ENCODE assay signal across 16 cellular contexts in genomic region chr1:214422137-214422671, GRCh38.
DNase-seq lines count a peak whose midpoint lies in the region; ATAC-seq and TF ChIP-seq lines count a peak whose summit lies in the region.
"Had no signal": no experiment of that assay in that cellular context is flagged by ENCODE, and none has a peak within 500 bp of the region (broad histone marks: within the 10 kb centered on the region; RNA-seq: fewer than 3 reads in every experiment).

No MANE protein-coding gene starts in this region.

- H3K36me3 ChIP-seq in IMR-90 (ENCODE audit: control insufficient read depth, insufficient read depth, low read length) (no peaks in the 10 kb centered on the region), brain microvascular endothelial cell (replicated peaks) (no peaks in the 10 kb centered on the region)
- H3K36me3 ChIP-seq: BE2C, uterus had no signal

- H3K4me2 ChIP-seq in IMR-90 (ENCODE audit: low read depth, low read length): peak overlapping the region; percentile 2; the same call in 1 of the 2 replicates

- H3K9me3 Mint-ChIP-seq in CD14-positive monocyte: peaks cover 0 to 3% (median 0%) of the 10 kb centered on the region in 7 donors

- no peak overlapping the region for H4K5ac ChIP-seq in IMR-90 (ENCODE audit: low read depth, low read length)

- 0 out of 3 replicates have a peak overlapping the region, but pooled peaks have one; percentile 19 for H2BK15ac ChIP-seq in IMR-90 (ENCODE audit: low read depth, low read length)

- no peaks in the 10 kb centered on the region for H3K27me3 Mint-ChIP-seq in CD14-positive monocyte (ENCODE audit: low read depth in 3 of 3)

- H4K20me1 ChIP-seq in IMR-90 (ENCODE audit: insufficient read depth, low read length): peaks cover 28% of the 10 kb centered on the region

- H3K4me3 ChIP-seq in AG10803 (ENCODE audit: low read length) (no peak overlapping the region), IMR-90 (ENCODE audit: insufficient read depth, low read depth, low read length) (no peak overlapping the region), brain microvascular endothelial cell (ENCODE audit: low read depth, low read length) (no peak overlapping the region)
- H3K4me3 ChIP-seq: uterus had no signal

- H3K9me1 ChIP-seq in IMR-90 (ENCODE audit: insufficient read depth, low read length): peaks cover 22% of the 10 kb centered on the region

- no TSS peak for BruUV-seq in IMR-90 (replicated peaks; lab: Mats Ljungman, UMichigan)

- DNase-seq in AG10803 (ENCODE audit: low read depth) (peak; percentile 48), IMR-90 (peak; percentile 94), brain microvascular endothelial cell (peak; percentile 91), kidney glomerular epithelial cell (lab: John Stamatoyannopoulos, UW) (peak; percentile 83), substantia nigra (lab: John Stamatoyannopoulos, UW) (no peak), CD14-positive monocyte (ENCODE audit: low spot score) (no peak), NCI-H2227 (lab: John Stamatoyannopoulos, UW; ENCODE audit: unreplicated experiment) (no peak)
- DNase-seq: activated CD8-positive, alpha-beta memory T cell treated with anti-CD3 and anti-CD28 coated beads, Interleukin-2, amount 10 ng/mL, durations not matched to agents 7 days and 5 days; BE2C; effector memory CD4-positive, alpha-beta T cell; NCI-H2081; OCI-M1; small intestine; uterus had no signal

- no peak for TF ChIP-seq POLR2A in IMR-90 (IDR thresholded peaks at IDR 0.05; ENCODE audit: low read depth, low read length)

- H2AK5ac ChIP-seq in IMR-90 (ENCODE audit: low read depth, low read length): no peak overlapping the region

- H2BK120ac ChIP-seq in IMR-90 (ENCODE audit: low read depth, low read length): no peak overlapping the region; the same call in 1 of the 2 replicates

- H3K56ac ChIP-seq in IMR-90 (ENCODE audit: extremely low read depth, insufficient read depth, low read length): no peak overlapping the region

- CTCF ChIA-PET in IMR-90 (lab: Yijun Ruan, JAX): no interaction called here

- peaks cover 2% of the 10 kb centered on the region for H3K4me1 Mint-ChIP-seq in CD14-positive monocyte
- H3K4me1 Mint-ChIP-seq: IgD-negative memory B cell had no signal

- H3K4me1 ChIP-seq in IMR-90 (ENCODE audit: control insufficient read depth, insufficient read depth, low read length): peaks cover 15% of the 10 kb centered on the region
- H3K4me1 ChIP-seq: BE2C, uterus had no signal

- 14% methylated on average over 1 of the region's 8 CpGs; no CpG with 5 or more reads in 1 of the 2 experiments for WGBS in IMR-90 (ENCODE audit: extremely low coverage in 2 of 2, insufficient read length in 1 of 2), 2 experiments

- H3K9me3 ChIP-seq in IMR-90 (ENCODE audit: control insufficient read depth, insufficient read depth, low read length): no peaks in the 10 kb centered on the region
- H3K9me3 ChIP-seq: BE2C, uterus had no signal

- peaks cover 41 to 78% of the 10 kb centered on the region in 2 experiments for H3K79me1 ChIP-seq in IMR-90 (ENCODE audit: low read depth in 1 of 2, low read length in 2 of 2)

- H2BK20ac ChIP-seq in IMR-90 (ENCODE audit: low read depth, low read length): 0 out of 2 replicates have a peak overlapping the region, but pooled peaks have one; percentile 13

- no peak overlapping the region for H4K91ac ChIP-seq in IMR-90 (ENCODE audit: insufficient read depth, low read depth, low read length)

- H2AK9ac ChIP-seq in IMR-90 (replicated peaks; ENCODE audit: low read depth, low read length, poor library complexity): no peak overlapping the region

- peak overlapping the region; percentile 62; the same call in 1 of the 2 replicates for H3K23ac ChIP-seq in IMR-90 (ENCODE audit: low read depth, low read length)

- H3K14ac ChIP-seq in IMR-90 (replicated peaks; ENCODE audit: low read depth, low read length): no peak overlapping the region; the same call in 1 of the 2 replicates

- POLR2A ChIA-PET in IMR-90 (lab: Charles Lee; ENCODE audit: unreplicated experiment): no interaction called here

- ATAC-seq in IMR-90 (ENCODE audit: low read depth) (peak; percentile 60), HG03135 (IDR thresholded peaks at IDR 0.05; ENCODE audit: unreplicated experiment) (no peak)
- ATAC-seq: activated CD8-positive, alpha-beta memory T cell treated with anti-CD3 and anti-CD28 coated beads, Interleukin-2, amount 10 ng/mL, durations not matched to agents 7 days and 5 days had no signal

- no peak overlapping the region for H3K18ac ChIP-seq in IMR-90 (ENCODE audit: low read depth, low read length)

- H4K8ac ChIP-seq in IMR-90 (ENCODE audit: low read depth in 2 of 2, low read length in 2 of 2): no peak overlapping the region

- TF ChIP-seq CTCF in AG10803 (conservative IDR thresholded peaks at IDR 0.05; ENCODE audit: low read length): no peak
- no peak for TF ChIP-seq CTCF in IMR-90 (conservative IDR thresholded peaks at IDR 0.05; ENCODE audit: low read depth, low read length)
- no peak for TF ChIP-seq CTCF in brain microvascular endothelial cell (IDR thresholded peaks at IDR 0.05; ENCODE audit: low read depth, low read length, missing control alignments)
- TF ChIP-seq CTCF in CD14-positive monocyte (IDR thresholded peaks at IDR 0.05): no peak

- H2AFZ ChIP-seq in IMR-90 (replicated peaks; ENCODE audit: low read length, poor library complexity): no peak overlapping the region

- dilution Hi-C loops in IMR-90 (cut with HindIII; ENCODE audit: low sequenced_read_pairs, unreplicated experiment): no loop called here

- in situ Hi-C loops in IMR-90 (cut with MboI; ENCODE audit: low sequenced_read_pairs): no loop called here
- in situ Hi-C loops in brain microvascular endothelial cell (cut with HindIII; ENCODE audit: low pct_ligation_motif_present, low sequenced_read_pairs): no loop called here

- TF ChIP-seq RAD21 in IMR-90 (IDR thresholded peaks at IDR 0.05; ENCODE audit: low read length): no peak; the same call in 1 of the 2 replicates

- H3K4ac ChIP-seq in IMR-90 (ENCODE audit: low read depth, low read length): no peak overlapping the region; the same call in 1 of the 2 replicates

- no peaks in the 10 kb centered on the region for H3K36me3 Mint-ChIP-seq in CD14-positive monocyte
- H3K36me3 Mint-ChIP-seq: IgD-negative memory B cell had no signal

- H3K27ac Mint-ChIP-seq in CD14-positive monocyte: no peak overlapping the region
- H3K27ac Mint-ChIP-seq: activated CD8-positive, alpha-beta memory T cell treated with anti-CD3 and anti-CD28 coated beads, Interleukin-2, amount 10 ng/mL, durations not matched to agents 7 days and 5 days; IgD-negative memory B cell had no signal

- intact Hi-C loops in IMR-90 (cut with micrococcal nuclease): no loop called here
- intact Hi-C loops in CD14-positive monocyte (cut with micrococcal nuclease): no loop called here

- H3K9ac ChIP-seq in IMR-90 (ENCODE audit: low read depth, low read length): no peak overlapping the region

- no peak overlapping the region for H3K4me3 Mint-ChIP-seq in CD14-positive monocyte
- H3K4me3 Mint-ChIP-seq: activated CD8-positive, alpha-beta memory T cell treated with anti-CD3 and anti-CD28 coated beads, Interleukin-2, amount 10 ng/mL, durations not matched to agents 7 days and 5 days; IgD-negative memory B cell had no signal

- H3K27ac ChIP-seq in IMR-90 (ENCODE audit: insufficient read depth, low read length) (no peak overlapping the region), brain microvascular endothelial cell (peak overlapping the region; percentile 90), substantia nigra (ENCODE audit: low read depth, low read length, poor library complexity, severe bottlenecking) (no peak overlapping the region)
- H3K27ac ChIP-seq: uterus had no signal

- H3K27me3 ChIP-seq in IMR-90 (ENCODE audit: control insufficient read depth, insufficient read depth, low read length): no peaks in the 10 kb centered on the region
- H3K27me3 ChIP-seq in brain microvascular endothelial cell (replicated peaks): no peaks in the 10 kb centered on the region
- H3K27me3 ChIP-seq: uterus had no signal

- H2BK5ac ChIP-seq in IMR-90 (ENCODE audit: low read depth, low read length, poor library complexity, severe bottlenecking): peak overlapping the region; percentile 72

TF ChIP-seq in IMR-90, 13 proteins besides CTCF, POLR2A, EP300 and RAD21:
- peak; percentile 52; the same call in 1 of the 2 replicates for TF ChIP-seq BHLHE40 (IDR thresholded peaks at IDR 0.05; ENCODE audit: low read depth, low read length)
- peak; percentile 29; the same call in 1 of the 2 replicates for TF ChIP-seq FOS (IDR thresholded peaks at IDR 0.05; ENCODE audit: low read depth, low read length)
- no peak for TF ChIP-seq RFX5 (IDR thresholded peaks at IDR 0.05; ENCODE audit: low read depth, low read length)
- TF ChIP-seq CEBPB (IDR thresholded peaks at IDR 0.05; ENCODE audit: low read depth, low read length): peak; percentile 82

Comparison
In these comparisons a context has a peak if more than half of its experiments do, and no peak if none do; other contexts are left out.
1. DNase-seq: peak in AG10803 (single experiment), IMR-90 (single experiment), brain microvascular endothelial cell (single experiment) and kidney glomerular epithelial cell (single experiment); none in substantia nigra (0 of 49), CD14-positive monocyte (single experiment) and NCI-H2227 (single experiment).